Comparison of ENCODE assay signal across 12 cellular contexts in the genomic region with DNA sequence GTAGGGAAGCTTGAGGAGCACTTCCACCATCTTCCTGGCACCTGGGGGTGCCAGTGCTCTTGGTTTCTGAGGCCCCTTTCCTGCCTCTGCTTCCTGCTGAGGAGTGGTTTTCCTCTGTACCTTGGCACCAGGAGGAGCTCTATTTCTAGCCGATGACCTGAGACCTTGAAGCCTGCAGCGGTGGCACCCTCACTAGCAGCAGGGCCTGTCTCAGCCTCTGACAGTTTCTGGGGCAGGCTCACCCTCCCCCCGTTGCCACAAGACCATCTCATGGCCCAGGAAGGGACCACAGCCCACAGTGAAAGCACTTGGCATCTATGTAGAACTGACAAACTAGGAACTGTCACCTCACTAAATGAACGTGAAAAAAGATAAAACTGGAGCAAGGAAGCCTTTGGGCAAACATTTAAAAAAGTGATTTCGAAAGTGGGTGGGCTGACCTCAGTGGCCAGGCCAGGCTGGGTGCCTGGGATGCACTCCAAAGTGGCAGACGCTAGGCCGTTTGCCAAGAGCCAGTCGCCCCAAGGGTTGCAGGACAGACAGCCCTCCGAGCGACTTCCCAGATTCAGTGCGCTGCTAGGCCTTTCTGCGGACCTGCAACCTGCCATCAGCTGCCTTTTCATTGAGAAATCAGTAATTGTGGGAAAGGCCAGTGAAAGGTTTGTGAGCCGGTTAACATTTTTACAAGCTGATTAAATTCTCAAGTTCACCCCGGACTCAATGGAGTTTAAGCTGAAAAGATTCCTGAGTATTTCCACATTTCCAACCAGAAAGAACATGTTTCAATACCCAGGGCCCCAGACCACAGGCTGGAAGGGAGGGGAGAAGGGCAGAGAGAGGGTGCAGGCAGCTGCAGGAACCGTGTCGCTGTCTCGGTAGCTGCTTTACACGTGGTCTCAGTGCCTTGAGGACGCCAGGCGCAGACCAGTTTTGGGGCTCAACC.
DNase-seq lines count a peak whose midpoint lies in the region; ATAC-seq and TF ChIP-seq lines count a peak whose summit lies in the region.
"Had no signal": no experiment of that assay in that cellular context is flagged by ENCODE, and none has a peak within 500 bp of the region (broad histone marks: within the 10 kb centered on the region; RNA-seq: fewer than 3 reads in every experiment).

No MANE protein-coding gene starts in this region.

- H3K27me3 ChIP-seq in ascending aorta (no peaks in the 10 kb centered on the region), gastrocnemius medialis (no peaks in the 10 kb centered on the region), suprapubic skin (no peaks in the 10 kb centered on the region)

- no peak for TF ChIP-seq EP300 in suprapubic skin (IDR thresholded peaks at IDR 0.05)

- H3K36me3 ChIP-seq in ascending aorta: no peaks in the 10 kb centered on the region
- no peaks in the 10 kb centered on the region for H3K36me3 ChIP-seq in gastrocnemius medialis
- H3K36me3 ChIP-seq in suprapubic skin: no peaks in the 10 kb centered on the region

- ATAC-seq in left cardiac atrium (peak; percentile 82 to 89), gastrocnemius medialis (peak; percentile 97 to 98), HG03280 (IDR thresholded peaks at IDR 0.05; ENCODE audit: unreplicated experiment) (no peak), GM19035 (IDR thresholded peaks at IDR 0.05; ENCODE audit: unreplicated experiment) (no peak)

- TF ChIP-seq POLR2A in gastrocnemius medialis (IDR thresholded peaks at IDR 0.05) (no peak), suprapubic skin (IDR thresholded peaks at IDR 0.05) (no peak)

- H3K4me1 ChIP-seq in ascending aorta: peaks cover 6 to 17% of the 10 kb centered on the region in 2 donors
- peaks cover 23 to 29% of the 10 kb centered on the region in 2 donors for H3K4me1 ChIP-seq in gastrocnemius medialis
- H3K4me1 ChIP-seq in suprapubic skin: peaks cover 13% of the 10 kb centered on the region

- 47% methylated on average over 19 of the region's 20 CpGs for WGBS in suprapubic skin

- H3K9me3 ChIP-seq in ascending aorta (no peaks in the 10 kb centered on the region), gastrocnemius medialis (no peaks in the 10 kb centered on the region), suprapubic skin (no peaks in the 10 kb centered on the region)

- peak overlapping the region in 1 of 2 donors; percentile 9 for H3K4me3 ChIP-seq in ascending aorta
- H3K4me3 ChIP-seq in gastrocnemius medialis: peak overlapping the region; percentile 10 to 43 (median 20)
- H3K4me3 ChIP-seq in suprapubic skin: no peak overlapping the region

- peak overlapping the region; percentile 70 to 80 for H3K27ac ChIP-seq in ascending aorta
- H3K27ac ChIP-seq in gastrocnemius medialis: peak overlapping the region; percentile 82 to 87 (median 86)
- no peak overlapping the region for H3K27ac ChIP-seq in suprapubic skin

- in situ Hi-C loops in gastrocnemius medialis (cut with MboI; ENCODE audit: low sequenced_read_pairs in 4 of 4): no loop called here

- intact Hi-C loops in ascending aorta (cut with DNase I): no loop called here
- intact Hi-C loops in left cardiac atrium (cut with DNase I): no loop called here
- intact Hi-C loops in gastrocnemius medialis (cut with DNase I; ENCODE audit: low total_unique reads): loop anchor here (5.0 kb wide), 1 partner anchor 304 kb away; a partner anchor contains a TSS

- DNase-seq in EL: peak; percentile 67
- DNase-seq in ascending aorta (ENCODE audit: low spot score in 2 of 2): no peak
- DNase-seq in left cardiac atrium: peak; percentile 53
- DNase-seq in gastrocnemius medialis: peak; percentile 76 to 92
- DNase-seq in NCI-H510A (lab: John Stamatoyannopoulos, UW): no peak
- no peak for DNase-seq in suprapubic skin (ENCODE audit: low spot score in 2 of 2)
- DNase-seq: activated B cell treated with CpG ODN at 0.5 μM for 24 hours; NCI-H1092; NCI-H526 treated with DMSO at 0.1 percent for 48 hours; stimulated activated CD4-positive, alpha-beta T cell treated with anti-CD3 and anti-CD28 coated beads, Interleukin-15, amount 100 ng/mL, for 24 hours had no signal

- no peak for TF ChIP-seq CTCF in ascending aorta (IDR thresholded peaks at IDR 0.05)
- TF ChIP-seq CTCF in gastrocnemius medialis (IDR thresholded peaks at IDR 0.05 in 4 of 5, conservative IDR thresholded peaks at IDR 0.05 in 1 of 5): no peak
- no peak for TF ChIP-seq CTCF in suprapubic skin (IDR thresholded peaks at IDR 0.05)

Comparison
In these comparisons a context has a peak if more than half of its experiments do, and no peak if none do; other contexts are left out.
1. DNase-seq: peak in EL (single experiment), left cardiac atrium (single experiment) and gastrocnemius medialis (2 of 2); none in ascending aorta (0 of 2), NCI-H510A (single experiment) and suprapubic skin (0 of 2).
2. ATAC-seq: peak in left cardiac atrium (2 of 2) and gastrocnemius medialis (2 of 2); none in HG03280 (single experiment) and GM19035 (single experiment).